24 cellular contexts compared by ENCODE assay signal in the genomic region with DNA sequence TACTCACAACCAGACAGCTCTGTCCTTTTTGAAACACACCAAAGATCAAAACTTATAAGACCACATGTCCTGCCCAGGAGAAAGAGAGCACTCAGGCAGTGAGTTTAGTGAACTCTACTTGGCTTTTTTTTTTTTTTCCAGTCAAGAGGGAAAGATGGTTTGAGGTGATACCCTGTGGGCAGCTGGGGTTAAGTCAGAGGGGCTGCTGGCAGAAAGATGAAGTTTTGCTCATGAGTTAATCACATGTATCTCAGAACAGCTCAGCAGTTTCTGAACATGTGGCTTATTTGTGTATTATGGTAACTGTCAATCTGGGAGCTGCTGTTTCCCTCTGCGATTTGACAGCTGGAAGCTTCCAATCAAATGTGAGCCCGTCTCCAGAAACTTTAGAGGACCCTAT.
DNase-seq lines count a peak whose midpoint lies in the region; ATAC-seq lines count a peak whose summit lies in the region.
"Had no signal": no experiment of that assay in that cellular context is flagged by ENCODE, and none has a peak within 500 bp of the region (broad histone marks: within the 10 kb centered on the region; RNA-seq: fewer than 3 reads in every experiment).

No MANE protein-coding gene starts in this region.

- H3K4me1 Mint-ChIP-seq in activated naive CD8-positive, alpha-beta T cell (ENCODE audit: low read depth) = peaks cover 10% of the 10 kb centered on the region
- peaks cover 39% of the 10 kb centered on the region for H3K4me1 Mint-ChIP-seq in stimulated activated naive CD8-positive, alpha-beta T cell treated with anti-CD3 and anti-CD28 coated beads, Interleukin-15, Interleukin-2, amounts not matched to agents 100 ng/mL and 50 ng/mL, for 24 hours (ENCODE audit: low read depth)

- DNase-seq in activated CD4-positive, CD25-positive, alpha-beta regulatory T cell (lab: John Stamatoyannopoulos, UW) = no peak
- peak; percentile 46 for DNase-seq in stimulated activated CD4-positive, alpha-beta T cell treated with anti-CD3 and anti-CD28 coated beads, Interleukin-15, amount 100 ng/mL, for 24 hours
- no peak for DNase-seq in stimulated activated CD4-positive, alpha-beta T cell treated with anti-CD3 and anti-CD28 coated beads, Interleukin-12 subunit alpha, Interleukin-12 subunit beta, amount 100 ng/mL, for 4 hours
- DNase-seq in central memory CD4-positive, alpha-beta T cell = no peak
- DNase-seq in NCI-H345 (lab: John Stamatoyannopoulos, UW) = no peak
- DNase-seq: 8988T; activated gamma-delta T cell treated with Interleukin-2 at 50 U/mL for 16 hours; aorta; CD8-positive, alpha-beta memory T cell; esophagus squamous epithelium; GDM1; hippocampal formation; left lung; NCI-H1105 treated with DMSO at 0.1 percent for 48 hours; NCI-H2029; NCI-H69; occipital lobe; RPMI8226 had no signal

- no peaks in the 10 kb centered on the region for H3K9me3 Mint-ChIP-seq in activated naive CD8-positive, alpha-beta T cell (ENCODE audit: low read depth)
- no peaks in the 10 kb centered on the region for H3K9me3 Mint-ChIP-seq in stimulated activated naive CD8-positive, alpha-beta T cell treated with anti-CD3 and anti-CD28 coated beads, Interleukin-15, Interleukin-2, amounts not matched to agents 100 ng/mL and 50 ng/mL, for 24 hours
- H3K9me3 Mint-ChIP-seq: CD8-positive, alpha-beta memory T cell; dendritic cell treated with granulocyte-macrophage colony-stimulating factor and Interleukin-4, amounts not matched to agents 40 ng/mL and 50 ng/mL, for 4 days; type B pancreatic cell had no signal

- no peak overlapping the region for H3K4me3 Mint-ChIP-seq in activated naive CD8-positive, alpha-beta T cell
- no peak overlapping the region for H3K4me3 Mint-ChIP-seq in stimulated activated naive CD8-positive, alpha-beta T cell treated with anti-CD3 and anti-CD28 coated beads, Interleukin-15, Interleukin-2, amounts not matched to agents 100 ng/mL and 50 ng/mL, for 24 hours
- H3K4me3 Mint-ChIP-seq: CD8-positive, alpha-beta memory T cell; dendritic cell treated with granulocyte-macrophage colony-stimulating factor and Interleukin-4, amounts not matched to agents 40 ng/mL and 50 ng/mL, for 4 days; type B pancreatic cell had no signal

- peak overlapping the region; percentile 75 for H3K27ac Mint-ChIP-seq in activated naive CD8-positive, alpha-beta T cell
- H3K27ac Mint-ChIP-seq in stimulated activated naive CD8-positive, alpha-beta T cell treated with anti-CD3 and anti-CD28 coated beads, Interleukin-15, Interleukin-2, amounts not matched to agents 100 ng/mL and 50 ng/mL, for 24 hours = peak overlapping the region; percentile 90
- H3K27ac Mint-ChIP-seq: dendritic cell treated with granulocyte-macrophage colony-stimulating factor and Interleukin-4, amounts not matched to agents 40 ng/mL and 50 ng/mL, for 4 days; type B pancreatic cell had no signal

- ATAC-seq in activated CD4-positive, CD25-positive, alpha-beta regulatory T cell treated with anti-CD3 and anti-CD28 coated beads, Interleukin-2, amount 50 U/mL, for 24 hours = peak; percentile 77 to 86
- ATAC-seq: HepG2, left lung had no signal

- no peaks in the 10 kb centered on the region for H3K27me3 Mint-ChIP-seq in activated naive CD8-positive, alpha-beta T cell
- H3K27me3 Mint-ChIP-seq in stimulated activated naive CD8-positive, alpha-beta T cell treated with anti-CD3 and anti-CD28 coated beads, Interleukin-15, Interleukin-2, amounts not matched to agents 100 ng/mL and 50 ng/mL, for 24 hours = no peaks in the 10 kb centered on the region
- H3K27me3 Mint-ChIP-seq: CD8-positive, alpha-beta memory T cell; dendritic cell treated with granulocyte-macrophage colony-stimulating factor and Interleukin-4, amounts not matched to agents 40 ng/mL and 50 ng/mL, for 4 days; type B pancreatic cell had no signal

- peaks cover 4% of the 10 kb centered on the region for H3K36me3 Mint-ChIP-seq in activated naive CD8-positive, alpha-beta T cell
- H3K36me3 Mint-ChIP-seq in stimulated activated naive CD8-positive, alpha-beta T cell treated with anti-CD3 and anti-CD28 coated beads, Interleukin-15, Interleukin-2, amounts not matched to agents 100 ng/mL and 50 ng/mL, for 24 hours (ENCODE audit: low read depth) = peaks cover 8% of the 10 kb centered on the region
- H3K36me3 Mint-ChIP-seq: type B pancreatic cell had no signal
